ENCODE assay signal across 1 cellular context in genomic region chr9:136564379-136564988, GRCh38.
TF ChIP-seq lines count a peak whose summit lies in the region.

No MANE protein-coding gene starts in this region.

TF ChIP-seq in H1, 55 proteins besides CTCF, POLR2A, EP300 and RAD21 (continued from another document):
- TF ChIP-seq CHD7 (IDR thresholded peaks at IDR 0.05; ENCODE audit: insufficient replicate concordance, low read length) (no peak), KDM5A (IDR thresholded peaks at IDR 0.05; ENCODE audit: low read length) (no peak), PHF8 (conservative IDR thresholded peaks at IDR 0.05; ENCODE audit: low read depth, low read length) (no peak), SIN3A (conservative IDR thresholded peaks at IDR 0.05 in 1 of 2, IDR thresholded peaks at IDR 0.05 in 1 of 2; ENCODE audit: low read depth in 1 of 2, low read length in 2 of 2) (no peak), CHD2 (IDR thresholded peaks at IDR 0.05; ENCODE audit: low read length) (no peak), CEBPB (IDR thresholded peaks at IDR 0.05; ENCODE audit: low read depth, low read length) (no peak), SP2 (IDR thresholded peaks at IDR 0.05; ENCODE audit: low read length) (no peak), CHD1 (IDR thresholded peaks at IDR 0.05; ENCODE audit: low read depth, low read length) (no peak)
TF ChIP-seq in H1: peak in this region for 0.
